Comparison of ENCODE assay signal across 14 cellular contexts in genomic region chr3:196782496-196782895, GRCh38. TPM values are rescaled to one million over a fixed set of nuclear protein-coding genes. Genes with fewer than 3 reads are reported as not detected.
A peak's percentile ranks its signal among the peaks of the same experiment; 100 is the strongest.
DNase-seq lines count a peak whose midpoint lies in the region; ATAC-seq, FAIRE-seq and TF ChIP-seq lines count a peak whose summit lies in the region.
"Had no signal": no experiment of that assay in that cellular context is flagged by ENCODE, and none has a peak within 500 bp of the region (broad histone marks: within the 10 kb centered on the region; RNA-seq: fewer than 3 reads in every experiment).

No MANE protein-coding gene starts in this region.

- no peak for TF ChIP-seq CTCF in astrocyte (IDR thresholded peaks at IDR 0.05; ENCODE audit: insufficient read depth, low read depth, low read length)
- TF ChIP-seq CTCF in progenitor cell of endocrine pancreas (IDR thresholded peaks at IDR 0.05; ENCODE audit: unreplicated experiment): no peak

- H3K79me2 ChIP-seq in astrocyte (ENCODE audit: insufficient read depth, low read length): peaks cover 80% of the 10 kb centered on the region

- no peak for DNase-seq in stimulated activated naive CD8-positive, alpha-beta T cell treated with anti-CD3 and anti-CD28 coated beads, Interleukin-15, amount 100 ng/mL, for 72 hours
- DNase-seq in stimulated activated naive CD8-positive, alpha-beta T cell treated with anti-CD3 and anti-CD28 coated beads, Interleukin-15, Interleukin-2, amounts not matched to agents 100 U/mL and 50 U/mL, for 24 hours: no peak
- DNase-seq in astrocyte (ENCODE audit: low read depth) (no peak), progenitor cell of endocrine pancreas (ENCODE audit: low spot score, unreplicated experiment) (no peak), aorta (no peak), H4 (ENCODE audit: low spot score) (no peak), NCI-H526 treated with DMSO at 0.1 percent for 48 hours (lab: John Stamatoyannopoulos, UW) (no peak)
- DNase-seq: ACHN; Caco-2; CD8-positive, alpha-beta memory T cell; GF-D8; GM23248; H7 had no signal

- peaks cover 38% of the 10 kb centered on the region for H3K4me1 Mint-ChIP-seq in stimulated activated naive CD8-positive, alpha-beta T cell treated with anti-CD3 and anti-CD28 coated beads, Interleukin-15, amount 100 ng/mL, for 72 hours
- H3K4me1 Mint-ChIP-seq in astrocyte (ENCODE audit: low read depth, unreplicated experiment) (peaks cover 35% of the 10 kb centered on the region), progenitor cell of endocrine pancreas (ENCODE audit: low read depth) (peaks cover 3% of the 10 kb centered on the region)

- no peaks in the 10 kb centered on the region for H3K27me3 ChIP-seq in astrocyte (ENCODE audit: insufficient read depth, low read length)
- no peaks in the 10 kb centered on the region for H3K27me3 ChIP-seq in aorta (ENCODE audit: control insufficient read depth in 1 of 2, insufficient read depth in 2 of 2, low read length in 1 of 2)
- H3K27me3 ChIP-seq: BLaER1 treated with 17β-estradiol and CSF1 and Interleukin-3, amounts not matched to agents 10 nM and 100 nM had no signal

- no peaks in the 10 kb centered on the region for H3K27me3 Mint-ChIP-seq in stimulated activated naive CD8-positive, alpha-beta T cell treated with anti-CD3 and anti-CD28 coated beads, Interleukin-15, amount 100 ng/mL, for 72 hours
- H3K27me3 Mint-ChIP-seq in astrocyte (ENCODE audit: low read depth, unreplicated experiment): no peaks in the 10 kb centered on the region
- H3K27me3 Mint-ChIP-seq in progenitor cell of endocrine pancreas: no peaks in the 10 kb centered on the region
- H3K27me3 Mint-ChIP-seq: CD8-positive, alpha-beta memory T cell had no signal

- no peak overlapping the region for H3K9ac ChIP-seq in astrocyte (ENCODE audit: low read length)
- H3K9ac ChIP-seq: BLaER1 treated with 17β-estradiol and CSF1 and Interleukin-3, amounts not matched to agents 10 nM and 100 nM; GM23248 had no signal

- H3K4me1 ChIP-seq in astrocyte (ENCODE audit: insufficient read depth, low read length): peaks cover 5% of the 10 kb centered on the region
- no peaks in the 10 kb centered on the region for H3K4me1 ChIP-seq in aorta (ENCODE audit: control insufficient read depth in 1 of 2, insufficient read depth in 2 of 2, low read length in 2 of 2)

- ATAC-seq in stimulated activated naive CD8-positive, alpha-beta T cell treated with anti-CD3 and anti-CD28 coated beads, Interleukin-15, amount 100 ng/mL, for 72 hours: no peak
- ATAC-seq in stimulated activated naive CD8-positive, alpha-beta T cell treated with anti-CD3 and anti-CD28 coated beads, Interleukin-15, Interleukin-2, amounts not matched to agents 100 U/mL and 50 U/mL, for 24 hours: no peak
- no peak for ATAC-seq in aorta (ENCODE audit: low FRiP score)

- FAIRE-seq in astrocyte (lab: Jason Lieb, UNC): no peak

- H3K4me2 ChIP-seq in astrocyte (ENCODE audit: low read length): no peak overlapping the region
- H3K4me2 ChIP-seq: BLaER1 treated with 17β-estradiol and CSF1 and Interleukin-3, amounts not matched to agents 10 nM and 100 nM had no signal

- H3K36me3 Mint-ChIP-seq in astrocyte (ENCODE audit: low read depth, unreplicated experiment): peaks cover 28% of the 10 kb centered on the region
- H3K36me3 Mint-ChIP-seq in progenitor cell of endocrine pancreas (ENCODE audit: insufficient read depth): peaks cover 63% of the 10 kb centered on the region

- H2AFZ ChIP-seq in astrocyte (ENCODE audit: low read depth, low read length): no peak overlapping the region
- H2AFZ ChIP-seq: GM23248 had no signal

- H3K27ac ChIP-seq in astrocyte (ENCODE audit: low read depth, low read length): no peak overlapping the region
- H3K27ac ChIP-seq in aorta (ENCODE audit: low read depth in 1 of 2, low read length in 2 of 2): no peak overlapping the region
- H3K27ac ChIP-seq: BLaER1 treated with 17β-estradiol and CSF1 and Interleukin-3, amounts not matched to agents 10 nM and 100 nM; GM23248 had no signal

- WGBS in aorta, 2 donors: 86% methylated on average over 4 of the region's 4 CpGs

- no peak overlapping the region for H3K4me3 ChIP-seq in astrocyte (ENCODE audit: insufficient read depth, low read depth, low read length)
- no peak overlapping the region for H3K4me3 ChIP-seq in aorta (ENCODE audit: low read length in 2 of 2)
- H3K4me3 ChIP-seq: BLaER1 treated with 17β-estradiol and CSF1 and Interleukin-3, amounts not matched to agents 10 nM and 100 nM; GM23248 had no signal

- H4K20me1 ChIP-seq in astrocyte (ENCODE audit: insufficient read depth, low read length): peaks cover 39% of the 10 kb centered on the region

- peaks cover 7 to 17% of the 10 kb centered on the region in 2 donors for H3K9me3 Mint-ChIP-seq in stimulated activated naive CD8-positive, alpha-beta T cell treated with anti-CD3 and anti-CD28 coated beads, Interleukin-15, amount 100 ng/mL, for 72 hours
- H3K9me3 Mint-ChIP-seq in astrocyte (ENCODE audit: unreplicated experiment) (peaks cover 12% of the 10 kb centered on the region), progenitor cell of endocrine pancreas (ENCODE audit: low read depth) (peaks cover 18% of the 10 kb centered on the region)
- H3K9me3 Mint-ChIP-seq: CD8-positive, alpha-beta memory T cell had no signal

- peak overlapping the region; percentile 26 to 67 for H3K27ac Mint-ChIP-seq in stimulated activated naive CD8-positive, alpha-beta T cell treated with anti-CD3 and anti-CD28 coated beads, Interleukin-15, amount 100 ng/mL, for 72 hours
- H3K27ac Mint-ChIP-seq in astrocyte (ENCODE audit: unreplicated experiment) (peak overlapping the region; percentile 34), progenitor cell of endocrine pancreas (peak overlapping the region; percentile 86)

- intact Hi-C loops in aorta (cut with DNase I): no loop called here

- H3K36me3 ChIP-seq in astrocyte (ENCODE audit: insufficient read depth, low read length) (peaks cover 4% of the 10 kb centered on the region), aorta (ENCODE audit: control insufficient read depth in 1 of 2, insufficient read depth in 2 of 2, low read length in 1 of 2) (peaks cover 0 to 4% of the 10 kb centered on the region in 2 donors)

- H3K9me3 ChIP-seq in astrocyte (ENCODE audit: insufficient read depth, low read depth, low read length) (peaks cover 6% of the 10 kb centered on the region), aorta (ENCODE audit: control insufficient read depth, low read length) (no peaks in the 10 kb centered on the region)

- H3K4me3 Mint-ChIP-seq in stimulated activated naive CD8-positive, alpha-beta T cell treated with anti-CD3 and anti-CD28 coated beads, Interleukin-15, amount 100 ng/mL, for 72 hours: no peak overlapping the region
- H3K4me3 Mint-ChIP-seq in astrocyte (ENCODE audit: unreplicated experiment) (no peak overlapping the region), progenitor cell of endocrine pancreas (ENCODE audit: low read depth) (no peak overlapping the region)
- H3K4me3 Mint-ChIP-seq: CD8-positive, alpha-beta memory T cell had no signal

RNA-seq across cellular contexts. Expression of gene PAK2, which starts 42.8 kb away (rescaled TPM):
- total RNA-seq in astrocyte: 112 and 124 TPM in 2 replicates
- 71.9 and 72.1 TPM in 2 replicates for total RNA-seq in progenitor cell of endocrine pancreas
- total RNA-seq in aorta: 10 to 100 TPM; 56.0 to 59.5 TPM
- polyA plus RNA-seq in aorta: 10 to 100 TPM; 14.2 to 18.3 TPM
- 24.8 and 51.3 TPM in 2 replicates for total RNA-seq in H4 (2014; rRNA removed; shearing (Covaris generic))

Comparison
In these comparisons a context has a peak if more than half of its experiments do, and no peak if none do; other contexts are left out.
1. H3K27ac Mint-ChIP-seq: peak in every context shown above with its lines; median percentile 86 in progenitor cell of endocrine pancreas; 46 in stimulated activated naive CD8-positive, alpha-beta T cell treated with anti-CD3 and anti-CD28 coated beads, Interleukin-15, amount 100 ng/mL, for 72 hours; 34 in astrocyte.